Comparison of ENCODE assay signal across 33 cellular contexts in the genomic region with DNA sequence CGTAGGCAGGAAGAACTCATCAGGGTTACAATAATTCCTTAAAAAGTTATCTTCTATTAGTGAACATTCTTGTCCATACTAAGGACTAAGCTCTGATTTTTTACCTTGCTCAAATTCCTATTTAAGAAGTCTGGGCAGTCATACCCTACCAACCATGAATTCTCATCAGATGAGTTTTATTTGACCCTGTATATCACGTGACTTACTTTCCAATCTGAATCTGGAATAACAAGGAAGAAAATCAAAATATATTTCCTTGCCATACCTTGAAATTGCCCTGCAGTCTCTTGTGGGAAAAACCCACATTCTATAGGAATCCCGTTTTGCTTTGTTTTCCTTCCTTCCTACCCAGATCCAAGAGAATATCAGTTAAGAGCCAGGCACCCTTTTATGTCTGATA.
"Had no signal": no experiment of that assay in that cellular context is flagged by ENCODE, and none has a peak within 500 bp of the region (broad histone marks: within the 10 kb centered on the region; RNA-seq: fewer than 3 reads in every experiment).

No MANE protein-coding gene starts in this region.

- H3K36me3 ChIP-seq: ascending aorta, cardiac muscle cell, WERI-Rb-1 had no signal

- H3K27ac ChIP-seq: ascending aorta, cardiac muscle cell, WERI-Rb-1 had no signal

- H3K27me3 ChIP-seq: ascending aorta, cardiac muscle cell had no signal

- ATAC-seq: activated CD4-positive, alpha-beta T cell treated with anti-CD3 and anti-CD28 coated beads for 36 hours; activated CD4-positive, CD25-positive, alpha-beta regulatory T cell treated with anti-CD3 and anti-CD28 coated beads, Interleukin-2, amount 50 U/mL, for 24 hours; activated CD8-positive, alpha-beta memory T cell treated with anti-CD3 and anti-CD28 coated beads, Interleukin-2, amount 10 ng/mL, durations not matched to agents 7 days and 5 days; activated CD8-positive, alpha-beta T cell treated with anti-CD3 and anti-CD28 coated beads, Interleukin-2, amount 10 ng/mL, durations not matched to agents 7 days and 5 days; activated naive CD8-positive, alpha-beta T cell treated with anti-CD3 and anti-CD28 coated beads, Interleukin-2, amount 50 U/mL, for 24 hours; WTC11 had no signal

- DNase-seq: activated CD4-positive, alpha-beta memory T cell treated with anti-CD3 and anti-CD28 coated beads, Interleukin-2, amount 10 ng/mL, durations not matched to agents 7 days and 5 days; activated CD4-positive, alpha-beta T cell treated with anti-CD3 and anti-CD28 coated beads for 1 hour; activated CD4-positive, alpha-beta T cell treated with anti-CD3 and anti-CD28 coated beads for 36 hours; activated CD4-positive, alpha-beta T cell treated with anti-CD3 and anti-CD28 coated beads for 48 hours; activated CD4-positive, alpha-beta T cell treated with anti-CD3 and anti-CD28 coated beads, Interleukin-2, amount 10 ng/mL, durations not matched to agents 7 days and 5 days; activated CD4-positive, alpha-beta T cell treated with anti-CD3 and anti-CD28 coated beads, Interleukin-2, amount 50 U/mL, for 48 hours; activated CD4-positive, CD25-positive, alpha-beta regulatory T cell; activated CD8-positive, alpha-beta memory T cell treated with anti-CD3 and anti-CD28 coated beads for 24 hours; activated CD8-positive, alpha-beta memory T cell treated with anti-CD3 and anti-CD28 coated beads, Interleukin-2, amount 10 ng/mL, durations not matched to agents 7 days and 5 days; activated CD8-positive, alpha-beta memory T cell treated with anti-CD3 and anti-CD28 coated beads, Interleukin-2, amount 50 U/mL, for 48 hours; activated CD8-positive, alpha-beta T cell treated with anti-CD3 and anti-CD28 coated beads, Interleukin-2, amount 10 ng/mL, durations not matched to agents 7 days and 5 days; activated effector memory CD4-positive, alpha-beta T cell treated with Interleukin-2 at 50 U/mL for 16 hours; activated gamma-delta T cell; activated naive CD4-positive, alpha-beta T cell treated with anti-CD3 and anti-CD28 coated beads, Interleukin-2, amount 10 ng/mL, durations not matched to agents 7 days and 5 days; activated naive CD4-positive, alpha-beta T cell treated with Interleukin-2 at 50 U/mL for 16 hours; activated naive CD8-positive, alpha-beta T cell treated with anti-CD3 and anti-CD28 coated beads, Interleukin-2, amount 10 ng/mL, durations not matched to agents 7 days and 5 days; activated naive CD8-positive, alpha-beta T cell treated with anti-CD3 and anti-CD28 coated beads, Interleukin-2, amount 50 U/mL, for 24 hours; activated T-cell treated with anti-CD3 and anti-CD28 coated beads, Interleukin-2, amount 50 U/mL, for 24 hours; activated T-cell treated with anti-CD3 and anti-CD28 coated beads, Interleukin-2, amount 50 U/mL, for 48 hours; amygdala; anterior cingulate cortex; caudate nucleus; cerebellar nuclear complex; T-helper 1 cell; T-helper 2 cell; T-helper 9 cell; WERI-Rb-1 had no signal

- FAIRE-seq: bronchial epithelial cell, TTC549 had no signal

- H3K4me1 ChIP-seq: ascending aorta had no signal

- H3K4me3 ChIP-seq: ascending aorta, cardiac muscle cell had no signal

- H3K9me3 ChIP-seq: ascending aorta had no signal
